17 cellular contexts compared by ENCODE assay signal in the genomic region with DNA sequence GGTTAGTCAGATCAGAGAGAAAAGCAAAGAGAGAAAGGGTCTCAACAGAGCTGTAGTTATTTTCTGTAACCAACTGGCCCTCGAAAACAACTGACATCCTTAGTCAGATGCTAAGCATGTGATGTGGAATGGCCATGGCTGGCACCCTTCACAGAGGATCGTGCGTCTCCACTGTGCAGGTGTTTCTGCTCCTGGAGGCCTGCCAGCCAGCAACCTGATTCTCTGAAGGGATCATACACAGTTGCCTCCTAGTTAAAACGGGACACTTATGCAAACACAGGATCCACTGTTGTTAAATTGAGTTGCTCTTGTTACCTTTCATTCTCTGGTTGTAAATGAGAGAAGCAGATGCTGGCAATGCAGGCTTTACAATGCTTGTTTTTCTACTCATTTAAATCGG.
DNase-seq lines count a peak whose midpoint lies in the region; ATAC-seq, FAIRE-seq and TF ChIP-seq lines count a peak whose summit lies in the region.
"Had no signal": no experiment of that assay in that cellular context is flagged by ENCODE, and none has a peak within 500 bp of the region (broad histone marks: within the 10 kb centered on the region; RNA-seq: fewer than 3 reads in every experiment).

No MANE protein-coding gene starts in this region.

- no peak overlapping the region for H3K14ac ChIP-seq in H1 (ENCODE audit: insufficient read length)

- no peak overlapping the region for H2BK20ac ChIP-seq in H1 (ENCODE audit: low read length)

- H2AK5ac ChIP-seq in H1 (ENCODE audit: low read depth, low read length), result no peak overlapping the region

- no peaks in the 10 kb centered on the region for H3K79me1 ChIP-seq in H1 (ENCODE audit: low read depth, low read length)

- TF ChIP-seq POLR2A in H1 (IDR thresholded peaks at IDR 0.05; ENCODE audit: control extremely low read depth in 1 of 2, low read depth in 2 of 2, low read length in 2 of 2), result no peak
- TF ChIP-seq POLR2A in lower leg skin (IDR thresholded peaks at IDR 0.05), result no peak

- H3K36me3 Mint-ChIP-seq in stimulated activated naive B cell treated with anti-CD40 and anti-IgM and Interleukin-4, amounts not matched to agents 10 μg/mL and 1 μg/mL and 100 μg/mL, for 72 hours, result no peaks in the 10 kb centered on the region
- H3K36me3 Mint-ChIP-seq in CD14-positive monocyte, result no peaks in the 10 kb centered on the region
- H3K36me3 Mint-ChIP-seq: memory B cell had no signal

- H3K4me3 ChIP-seq in H1 (ENCODE audit: extremely low read depth in 1 of 4, insufficient read depth in 2 of 4, low read depth in 3 of 4, low read length in 4 of 4) (no peak overlapping the region), lower leg skin (ENCODE audit: low read depth, poor library complexity, severe bottlenecking) (no peak overlapping the region)
- H3K4me3 ChIP-seq: SJSA1 had no signal

- TF ChIP-seq RAD21 in H1 (IDR thresholded peaks at IDR 0.05 in 1 of 2, conservative IDR thresholded peaks at IDR 0.05 in 1 of 2; ENCODE audit: low read depth in 2 of 2, low read length in 2 of 2), result no peak

- H2BK5ac ChIP-seq in H1 (ENCODE audit: low read depth, low read length), result no peak overlapping the region

- no peak for FAIRE-seq in H1 (lab: Jason Lieb, UNC)
- FAIRE-seq: astrocyte, TTC549 had no signal

- no peak overlapping the region for H3K23ac ChIP-seq in H1 (ENCODE audit: insufficient read length)

- H4K8ac ChIP-seq in H1 (ENCODE audit: extremely low read depth, insufficient read depth, low read length), result no peak overlapping the region

- H4K20me1 ChIP-seq in H1 (replicated peaks in 1 of 2; ENCODE audit: control insufficient read depth in 1 of 2, insufficient read depth in 2 of 2, low read length in 2 of 2), result no peaks in the 10 kb centered on the region

- no peak overlapping the region for H4K91ac ChIP-seq in H1 (replicated peaks; ENCODE audit: insufficient read length, low read length)

- H3K27ac ChIP-seq in H1 (ENCODE audit: low read depth, low read length), result no peak overlapping the region
- H3K27ac ChIP-seq: KMS-11, SJSA1 had no signal

- H3K23me2 ChIP-seq in H1 (ENCODE audit: low read depth, low read length), result no peaks in the 10 kb centered on the region

- H2BK15ac ChIP-seq in H1 (ENCODE audit: low read length), result no peak overlapping the region

- no peak overlapping the region for H3K56ac ChIP-seq in H1 (replicated peaks; ENCODE audit: insufficient read length, low read depth, low read length)

- no peaks in the 10 kb centered on the region for H3K4me1 Mint-ChIP-seq in stimulated activated naive B cell treated with anti-CD40 and anti-IgM and Interleukin-4, amounts not matched to agents 10 μg/mL and 1 μg/mL and 100 μg/mL, for 72 hours
- H3K4me1 Mint-ChIP-seq in CD14-positive monocyte, result no peaks in the 10 kb centered on the region
- H3K4me1 Mint-ChIP-seq: CD4-positive, alpha-beta memory T cell; memory B cell had no signal

- H2AFZ ChIP-seq in H1 (ENCODE audit: low read length), result peak overlapping the region; percentile 42; the same call in 1 of the 2 replicates

- H3K4ac ChIP-seq in H1 (replicated peaks; ENCODE audit: insufficient read length, low read depth, low read length), result no peak overlapping the region

- 85% methylated on average over 5 of the region's 5 CpGs; no CpG with 5 or more reads in 1 of the 2 experiments for WGBS in H1 (ENCODE audit: extremely low coverage in 1 of 2, insufficient coverage in 1 of 2, insufficient read length in 1 of 2, insufficient replicate concordance in 2 of 2, low coverage in 1 of 2, low lambda C conversion rate in 2 of 2, missing lambda C conversion rate in 1 of 2), 2 experiments
- WGBS in lower leg skin, 2 donors, result 49 to 56% methylated on average over 5 of the region's 5 CpGs

- H3K4me3 Mint-ChIP-seq in stimulated activated naive B cell treated with anti-CD40 and anti-IgM and Interleukin-4, amounts not matched to agents 10 μg/mL and 1 μg/mL and 100 μg/mL, for 72 hours, result no peak overlapping the region
- no peak overlapping the region for H3K4me3 Mint-ChIP-seq in CD14-positive monocyte
- H3K4me3 Mint-ChIP-seq: CD4-positive, alpha-beta memory T cell; memory B cell had no signal

- H3K4me2 ChIP-seq in H1 (ENCODE audit: insufficient read depth in 1 of 2, low read depth in 2 of 2, low read length in 2 of 2), result no peak overlapping the region
- H3K4me2 ChIP-seq: KMS-11 had no signal

- DNase-seq in left ventricle myocardium superior, result peak; percentile 28
- DNase-seq in Right ventricle myocardium superior, result no peak
- peak; percentile 97 for DNase-seq in NCI-H345 (lab: John Stamatoyannopoulos, UW)
- DNase-seq in H1 (ENCODE audit: low read depth in 1 of 2, low spot score in 2 of 2), result no peak
- no peak for DNase-seq in stimulated activated naive B cell treated with anti-CD40 and anti-IgM and Interleukin-4, amounts not matched to agents 10 μg/mL and 1 μg/mL and 100 μg/mL, for 72 hours
- DNase-seq in CD14-positive monocyte (ENCODE audit: low spot score), result no peak
- DNase-seq in lower leg skin (ENCODE audit: low spot score in 2 of 2), result no peak
- DNase-seq in DMS114 treated with DMSO at 0.1 percent for 48 hours (lab: John Stamatoyannopoulos, UW; ENCODE audit: unreplicated experiment), result no peak
- DNase-seq: activated gamma-delta T cell treated with Interleukin-2 at 50 U/mL for 16 hours; CD4-positive, alpha-beta memory T cell; occipital lobe; stimulated activated CD4-positive, alpha-beta T cell treated with anti-CD3 and anti-CD28 coated beads, Interleukin-12 subunit alpha, Interleukin-12 subunit beta, amount 100 ng/mL, for 4 hours had no signal

- ATAC-seq in left ventricle myocardium superior, result no peak
- no peak for ATAC-seq in Right ventricle myocardium superior (ENCODE audit: poor library complexity)
- no peak for ATAC-seq in stimulated activated naive B cell treated with anti-CD40 and anti-IgM and Interleukin-4, amounts not matched to agents 10 μg/mL and 1 μg/mL and 100 μg/mL, for 72 hours (replicated peaks)

- no peak overlapping the region for H3K9ac ChIP-seq in H1 (replicated peaks in 1 of 4; ENCODE audit: extremely low read depth in 1 of 4, low read depth in 3 of 4, low read length in 3 of 4)
- H3K9ac ChIP-seq: KMS-11 had no signal

- intact Hi-C loops in left ventricle myocardium superior (cut with micrococcal nuclease) (no loop called here), Right ventricle myocardium superior (cut with DNase I) (no loop called here), CD14-positive monocyte (cut with micrococcal nuclease) (no loop called here), lower leg skin (cut with DNase I; ENCODE audit: low total_unique reads) (no loop called here)

- no peak overlapping the region for H3K27ac Mint-ChIP-seq in stimulated activated naive B cell treated with anti-CD40 and anti-IgM and Interleukin-4, amounts not matched to agents 10 μg/mL and 1 μg/mL and 100 μg/mL, for 72 hours
- no peak overlapping the region for H3K27ac Mint-ChIP-seq in CD14-positive monocyte
- H3K27ac Mint-ChIP-seq: CD4-positive, alpha-beta memory T cell; memory B cell had no signal

- H4K5ac ChIP-seq in H1 (ENCODE audit: insufficient read length, low read depth, low read length), result no peak overlapping the region

- no peak overlapping the region for H2BK120ac ChIP-seq in H1 (replicated peaks; ENCODE audit: low read depth, low read length)

- H3K36me3 ChIP-seq in H1 (ENCODE audit: control insufficient read depth in 2 of 4, insufficient read depth in 4 of 4, low read length in 3 of 4), result no peaks in the 10 kb centered on the region
- H3K36me3 ChIP-seq: SJSA1 had no signal

- TF ChIP-seq CTCF in H1 (IDR thresholded peaks at IDR 0.05; ENCODE audit: control extremely low read depth in 1 of 3, insufficient read depth in 1 of 3, low read depth in 1 of 3, low read length in 3 of 3) (no peak), CD14-positive monocyte (IDR thresholded peaks at IDR 0.05) (no peak), lower leg skin (IDR thresholded peaks at IDR 0.05) (no peak)

- H3K18ac ChIP-seq in H1 (ENCODE audit: extremely low read depth, low read length), result no peak overlapping the region

- no peaks in the 10 kb centered on the region for H3K79me2 ChIP-seq in H1 (ENCODE audit: control insufficient read depth in 1 of 2, insufficient read depth in 2 of 2, low read length in 2 of 2)

- H2BK12ac ChIP-seq in H1 (ENCODE audit: low read depth, low read length), result no peak overlapping the region

- CTCF ChIA-PET in H1 (lab: Charles Lee; ENCODE audit: partially characterized antibody), result no interaction called here

- no peaks in the 10 kb centered on the region; a peak in 2 of 7 replicates for H3K4me1 ChIP-seq in H1 (replicated peaks in 1 of 4; ENCODE audit: control insufficient read depth in 3 of 4, insufficient read depth in 4 of 4, low read length in 3 of 4)
- H3K4me1 ChIP-seq: SJSA1 had no signal

- H3K9me3 ChIP-seq in H1 (ENCODE audit: insufficient read depth in 2 of 2, low read depth in 1 of 2, low read length in 1 of 2), result peaks cover 3 to 7% of the 10 kb centered on the region in 2 experiments; a peak in 1 of 4 replicates
- H3K9me3 ChIP-seq: SJSA1 had no signal

- peaks cover 1 to 5% of the 10 kb centered on the region in 2 donors for H3K9me3 Mint-ChIP-seq in stimulated activated naive B cell treated with anti-CD40 and anti-IgM and Interleukin-4, amounts not matched to agents 10 μg/mL and 1 μg/mL and 100 μg/mL, for 72 hours
- peaks cover 5 to 20% (median 12%) of the 10 kb centered on the region in 7 donors for H3K9me3 Mint-ChIP-seq in CD14-positive monocyte

- no peak for TF ChIP-seq EP300 in H1 (IDR thresholded peaks at IDR 0.05; ENCODE audit: borderline replicate concordance in 1 of 2, low read depth in 2 of 2, low read length in 2 of 2)

- POLR2A ChIA-PET in H1 (lab: Charles Lee; ENCODE audit: partially characterized antibody), result no interaction called here

- H3K27me3 Mint-ChIP-seq in stimulated activated naive B cell treated with anti-CD40 and anti-IgM and Interleukin-4, amounts not matched to agents 10 μg/mL and 1 μg/mL and 100 μg/mL, for 72 hours, result peaks cover 0 to 4% of the 10 kb centered on the region in 2 donors
- H3K27me3 Mint-ChIP-seq in CD14-positive monocyte (ENCODE audit: low read depth in 3 of 3), result no peaks in the 10 kb centered on the region
- H3K27me3 Mint-ChIP-seq: CD4-positive, alpha-beta memory T cell; memory B cell had no signal

- no peaks in the 10 kb centered on the region for H3K27me3 ChIP-seq in H1 (replicated peaks in 1 of 4; ENCODE audit: control insufficient read depth in 3 of 4, extremely low read depth in 1 of 4, insufficient read depth in 3 of 4, low read length in 3 of 4)
- H3K27me3 ChIP-seq: SJSA1 had no signal

TF ChIP-seq in H1, 55 proteins besides CTCF, POLR2A, EP300 and RAD21 (continues in another document):
- TF ChIP-seq, protein P1, sequence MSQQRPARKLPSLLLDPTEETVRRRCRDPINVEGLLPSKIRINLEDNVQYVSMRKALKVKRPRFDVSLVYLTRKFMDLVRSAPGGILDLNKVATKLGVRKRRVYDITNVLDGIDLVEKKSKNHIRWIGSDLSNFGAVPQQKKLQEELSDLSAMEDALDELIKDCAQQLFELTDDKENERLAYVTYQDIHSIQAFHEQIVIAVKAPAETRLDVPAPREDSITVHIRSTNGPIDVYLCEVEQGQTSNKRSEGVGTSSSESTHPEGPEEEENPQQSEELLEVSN (IDR thresholded peaks at IDR 0.05), result 0 out of 2 replicates have a peak, but pooled peaks have one; percentile 34
- no peak for TF ChIP-seq SP4 (IDR thresholded peaks at IDR 0.05; ENCODE audit: low read length)

Comparison
In these comparisons a context has a peak if more than half of its experiments do, and no peak if none do; other contexts are left out.
1. DNase-seq: peak in left ventricle myocardium superior (single experiment) and NCI-H345 (single experiment); none in Right ventricle myocardium superior (single experiment), H1 (0 of 2), stimulated activated naive B cell treated with anti-CD40 and anti-IgM and Interleukin-4, amounts not matched to agents 10 μg/mL and 1 μg/mL and 100 μg/mL, for 72 hours (single experiment), CD14-positive monocyte (single experiment), lower leg skin (0 of 2) and DMS114 treated with DMSO at 0.1 percent for 48 hours (single experiment).